ENCODE assay signal across 7 cellular contexts in genomic region chr6:104771258-104771832, GRCh38.
A peak's percentile ranks its signal among the peaks of the same experiment; 100 is the strongest.
DNase-seq lines count a peak whose midpoint lies in the region; ATAC-seq and FAIRE-seq lines count a peak whose summit lies in the region.

No MANE protein-coding gene starts in this region.

- H3K4me1 ChIP-seq in small intestine (ENCODE audit: control insufficient read depth in 2 of 2, insufficient read depth in 1 of 2, low read depth in 1 of 2, low read length in 1 of 2): no peaks in the 10 kb centered on the region

- 64 to 88% (median 67%) methylated on average over 2 of the region's 2 CpGs for WGBS in small intestine, 3 donors

- H3K36me3 ChIP-seq in small intestine (ENCODE audit: control insufficient read depth in 2 of 2, insufficient read depth in 2 of 2, low read length in 2 of 2): no peaks in the 10 kb centered on the region

- H3K27ac ChIP-seq in small intestine (ENCODE audit: low read depth in 1 of 2, low read length in 1 of 2): no peak overlapping the region

- ATAC-seq in GM19351 (IDR thresholded peaks at IDR 0.05; ENCODE audit: unreplicated experiment) (peak; percentile 78), HG03460 (IDR thresholded peaks at IDR 0.05; ENCODE audit: unreplicated experiment) (peak; percentile 89)

- H3K27me3 ChIP-seq in small intestine (ENCODE audit: control insufficient read depth in 2 of 2, insufficient read depth in 2 of 2, low read length in 2 of 2): no peaks in the 10 kb centered on the region

- H3K4me3 ChIP-seq in small intestine (ENCODE audit: low read depth in 1 of 2, low read length in 2 of 2): no peak overlapping the region

- no peaks in the 10 kb centered on the region for H3K9me3 ChIP-seq in small intestine (ENCODE audit: control insufficient read depth, low read depth)

- FAIRE-seq in small intestine (lab: Jason Lieb, UNC): peak; percentile 72

- DNase-seq in EL: peak; percentile 36
- peak; percentile 4 for DNase-seq in SHP77 treated with DMSO at 0.1 percent for 48 hours (lab: John Stamatoyannopoulos, UW)
- DNase-seq in fibroblast of peridontal ligament (ENCODE audit: extremely low read depth): peak; percentile 51
- peak; percentile 23 for DNase-seq in small intestine
- DNase-seq in activated gamma-delta T cell treated with Interleukin-2 at 50 U/mL for 16 hours: no peak
